ENCODE assay signal across 8 cellular contexts in genomic region chr9:133374612-133375115, GRCh38. TPM values are rescaled to one million over a fixed set of nuclear protein-coding genes. Genes with fewer than 3 reads are reported as not detected.
DNase-seq lines count a peak whose midpoint lies in the region; ATAC-seq and TF ChIP-seq lines count a peak whose summit lies in the region.

No MANE protein-coding gene starts in this region.

- in situ Hi-C loops in gastrocnemius medialis (cut with MboI; ENCODE audit: low sequenced_read_pairs in 4 of 4) (no loop called here), GM13976 (cut with MboI; ENCODE audit: low sequenced_read_pairs, unreplicated experiment) (no loop called here)

- ATAC-seq in SK-N-SH treated with all-trans-retinoic acid at 6 μM for 48 hours (no peak), T-helper 17 cell (no peak), gastrocnemius medialis (no peak), GM21576 (IDR thresholded peaks at IDR 0.05; ENCODE audit: unreplicated experiment) (no peak)

- peaks cover 9% of the 10 kb centered on the region for H3F3A ChIP-seq in SK-N-SH (replicated peaks; ENCODE audit: insufficient read depth)

- H2AFZ ChIP-seq in SK-N-SH (ENCODE audit: low read depth): no peak overlapping the region

- H3K27ac Mint-ChIP-seq in T-helper 17 cell: peak overlapping the region; percentile 98

- H3K27me3 ChIP-seq in SK-N-SH (ENCODE audit: insufficient read depth): no peaks in the 10 kb centered on the region
- no peaks in the 10 kb centered on the region for H3K27me3 ChIP-seq in gastrocnemius medialis

- CTCF ChIA-PET in SK-N-SH (lab: Yijun Ruan, JAX): interaction anchor here (0.9 to 1.4 kb wide), 4 partner anchors 8 to 29 kb away, joined by 3 to 7 read pairs (median 5); no protein-coding TSS in a partner anchor

- H3K36me3 ChIP-seq in SK-N-SH (replicated peaks in 1 of 2; ENCODE audit: control insufficient read depth in 1 of 2, insufficient read depth in 2 of 2, low read length in 1 of 2): peaks cover 29 to 30% of the 10 kb centered on the region in 2 experiments
- H3K36me3 ChIP-seq in gastrocnemius medialis: no peaks in the 10 kb centered on the region

- TF ChIP-seq EP300 in SK-N-SH (IDR thresholded peaks at IDR 0.05; ENCODE audit: borderline replicate concordance in 1 of 2, low read depth in 1 of 2, low read length in 1 of 2): no peak

- WGBS in SK-N-SH (ENCODE audit: low lambda C conversion rate): 22% methylated on average over 12 of the region's 12 CpGs

- intact Hi-C loops in gastrocnemius medialis (cut with DNase I; ENCODE audit: low total_unique reads): loop anchor here (5.0 to 10.0 kb wide), 2 partner anchors 43 to 650 kb away; partner anchors contain the start of genes BRD3OS and REXO4

- peak overlapping the region; percentile 88 to 100 for H3K4me3 ChIP-seq in SK-N-SH (ENCODE audit: low read depth in 2 of 2, low read length in 1 of 2)
- peak overlapping the region; percentile 58 to 96 (median 83) for H3K4me3 ChIP-seq in gastrocnemius medialis

- no peak for TF ChIP-seq RAD21 in SK-N-SH (IDR thresholded peaks at IDR 0.05; ENCODE audit: low read length)

- no peaks in the 10 kb centered on the region for H3K9me2 ChIP-seq in SK-N-SH

- POLR2A ChIA-PET in SK-N-SH (lab: Yijun Ruan, JAX): interaction anchor here (0.7 to 0.9 kb wide), 2 partner anchors 18 to 363 kb away, joined by 3 read pairs; partner anchors contain the start of genes SARDH, SURF1 and SURF2

- H3K27ac ChIP-seq in SK-N-SH (ENCODE audit: low read depth in 2 of 2, low read length in 1 of 2) (peak overlapping the region; percentile 67 to 90), gastrocnemius medialis (peak overlapping the region; percentile 77 to 97 (median 90))

- peaks cover 42% of the 10 kb centered on the region for H3K4me1 Mint-ChIP-seq in T-helper 17 cell

- DNase-seq in SK-N-SH: no peak
- DNase-seq in T-helper 17 cell: no peak
- peak; percentile 71 for DNase-seq in fibroblast of peridontal ligament (ENCODE audit: extremely low read depth)
- no peak for DNase-seq in gastrocnemius medialis
- no peak for DNase-seq in GM13976 (ENCODE audit: low spot score)
- DNase-seq in LoVo (ENCODE audit: low spot score): no peak

- TF ChIP-seq POLR2A in gastrocnemius medialis (IDR thresholded peaks at IDR 0.05): no peak

- H3K79me2 ChIP-seq in SK-N-SH (ENCODE audit: insufficient read depth): peaks cover 65% of the 10 kb centered on the region

- TF ChIP-seq CTCF in SK-N-SH (IDR thresholded peaks at IDR 0.05) (no peak), gastrocnemius medialis (IDR thresholded peaks at IDR 0.05 in 4 of 5, conservative IDR thresholded peaks at IDR 0.05 in 1 of 5) (no peak), GM13976 (IDR thresholded peaks at IDR 0.05; ENCODE audit: borderline replicate concordance, control extremely low read depth, extremely low read depth, insufficient read depth, missing control alignments) (no peak)

- H3K4me1 ChIP-seq in SK-N-SH (ENCODE audit: control insufficient read depth in 1 of 2, insufficient read depth in 2 of 2, low read depth in 1 of 2, low read length in 1 of 2) (peaks cover 5 to 21% of the 10 kb centered on the region in 2 experiments; a peak in 3 of 4 replicates), gastrocnemius medialis (peaks cover 42 to 56% of the 10 kb centered on the region in 2 donors)

- peak overlapping the region; percentile 93 for H3K4me2 ChIP-seq in SK-N-SH

- peak overlapping the region; percentile 99 for H3K9ac ChIP-seq in SK-N-SH

- H3K4me3 Mint-ChIP-seq in T-helper 17 cell: peak overlapping the region; percentile 93

- H3K36me3 Mint-ChIP-seq in T-helper 17 cell (ENCODE audit: low read depth): peaks cover 4% of the 10 kb centered on the region

- H4K20me1 ChIP-seq in SK-N-SH (ENCODE audit: insufficient read depth): peaks cover 55% of the 10 kb centered on the region

- H3K9me3 ChIP-seq in SK-N-SH: no peaks in the 10 kb centered on the region
- H3K9me3 ChIP-seq in T-helper 17 cell (ENCODE audit: control insufficient read depth, low read length, poor library complexity, severe bottlenecking): no peaks in the 10 kb centered on the region
- H3K9me3 ChIP-seq in gastrocnemius medialis: no peaks in the 10 kb centered on the region

- no peaks in the 10 kb centered on the region for H3K27me3 Mint-ChIP-seq in T-helper 17 cell

TF ChIP-seq in SK-N-SH, 30 proteins besides CTCF, POLR2A, EP300 and RAD21 (continues in another document):
- TF ChIP-seq, protein P1, sequence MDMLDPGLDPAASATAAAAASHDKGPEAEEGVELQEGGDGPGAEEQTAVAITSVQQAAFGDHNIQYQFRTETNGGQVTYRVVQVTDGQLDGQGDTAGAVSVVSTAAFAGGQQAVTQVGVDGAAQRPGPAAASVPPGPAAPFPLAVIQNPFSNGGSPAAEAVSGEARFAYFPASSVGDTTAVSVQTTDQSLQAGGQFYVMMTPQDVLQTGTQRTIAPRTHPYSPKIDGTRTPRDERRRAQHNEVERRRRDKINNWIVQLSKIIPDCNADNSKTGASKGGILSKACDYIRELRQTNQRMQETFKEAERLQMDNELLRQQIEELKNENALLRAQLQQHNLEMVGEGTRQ (IDR thresholded peaks at IDR 0.05; ENCODE audit: borderline replicate concordance, low read depth, low read length): no peak
- TF ChIP-seq SIN3A (IDR thresholded peaks at IDR 0.05; ENCODE audit: borderline replicate concordance, low read depth, low read length): peak; percentile 16; the same call in 1 of the 2 replicates
- TF ChIP-seq TAF1 (IDR thresholded peaks at IDR 0.05; ENCODE audit: borderline replicate concordance, low read depth, low read length): no peak
- TF ChIP-seq GABPA (IDR thresholded peaks at IDR 0.05; ENCODE audit: low read depth): no peak

TF ChIP-seq in SK-N-SH treated with all-trans-retinoic acid at 6 μM for 48 hours, 23 proteins besides CTCF, POLR2A, EP300 and RAD21:
- no peak for TF ChIP-seq ESRRG (CRISPR knock-in tag; IDR thresholded peaks at IDR 0.05)
- no peak for TF ChIP-seq ZNF565 (CRISPR knock-in tag; conservative IDR thresholded peaks at IDR 0.05; ENCODE audit: low read depth)
- TF ChIP-seq, protein P2, sequence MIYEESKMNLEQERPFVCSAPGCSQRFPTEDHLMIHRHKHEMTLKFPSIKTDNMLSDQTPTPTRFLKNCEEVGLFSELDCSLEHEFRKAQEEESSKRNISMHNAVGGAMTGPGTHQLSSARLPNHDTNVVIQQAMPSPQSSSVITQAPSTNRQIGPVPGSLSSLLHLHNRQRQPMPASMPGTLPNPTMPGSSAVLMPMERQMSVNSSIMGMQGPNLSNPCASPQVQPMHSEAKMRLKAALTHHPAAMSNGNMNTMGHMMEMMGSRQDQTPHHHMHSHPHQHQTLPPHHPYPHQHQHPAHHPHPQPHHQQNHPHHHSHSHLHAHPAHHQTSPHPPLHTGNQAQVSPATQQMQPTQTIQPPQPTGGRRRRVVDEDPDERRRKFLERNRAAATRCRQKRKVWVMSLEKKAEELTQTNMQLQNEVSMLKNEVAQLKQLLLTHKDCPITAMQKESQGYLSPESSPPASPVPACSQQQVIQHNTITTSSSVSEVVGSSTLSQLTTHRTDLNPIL (CRISPR knock-in tag; IDR thresholded peaks at IDR 0.05; ENCODE audit: low read depth): no peak
- no peak for TF ChIP-seq ZFP30 (CRISPR knock-in tag; IDR thresholded peaks at IDR 0.05)
- no peak for TF ChIP-seq PPARA (CRISPR knock-in tag; IDR thresholded peaks at IDR 0.05; ENCODE audit: borderline replicate concordance)
- no peak for TF ChIP-seq BACH2 (CRISPR knock-in tag; IDR thresholded peaks at IDR 0.05; ENCODE audit: borderline replicate concordance)
- no peak for TF ChIP-seq ARNTL (CRISPR knock-in tag; IDR thresholded peaks at IDR 0.05; ENCODE audit: borderline replicate concordance, low read depth)
- no peak for TF ChIP-seq SNAI2 (CRISPR knock-in tag; IDR thresholded peaks at IDR 0.05)
- TF ChIP-seq TOX (CRISPR knock-in tag; IDR thresholded peaks at IDR 0.05; ENCODE audit: borderline replicate concordance): no peak
- TF ChIP-seq ISL1 (CRISPR knock-in tag; IDR thresholded peaks at IDR 0.05): no peak
- TF ChIP-seq, protein P3, sequence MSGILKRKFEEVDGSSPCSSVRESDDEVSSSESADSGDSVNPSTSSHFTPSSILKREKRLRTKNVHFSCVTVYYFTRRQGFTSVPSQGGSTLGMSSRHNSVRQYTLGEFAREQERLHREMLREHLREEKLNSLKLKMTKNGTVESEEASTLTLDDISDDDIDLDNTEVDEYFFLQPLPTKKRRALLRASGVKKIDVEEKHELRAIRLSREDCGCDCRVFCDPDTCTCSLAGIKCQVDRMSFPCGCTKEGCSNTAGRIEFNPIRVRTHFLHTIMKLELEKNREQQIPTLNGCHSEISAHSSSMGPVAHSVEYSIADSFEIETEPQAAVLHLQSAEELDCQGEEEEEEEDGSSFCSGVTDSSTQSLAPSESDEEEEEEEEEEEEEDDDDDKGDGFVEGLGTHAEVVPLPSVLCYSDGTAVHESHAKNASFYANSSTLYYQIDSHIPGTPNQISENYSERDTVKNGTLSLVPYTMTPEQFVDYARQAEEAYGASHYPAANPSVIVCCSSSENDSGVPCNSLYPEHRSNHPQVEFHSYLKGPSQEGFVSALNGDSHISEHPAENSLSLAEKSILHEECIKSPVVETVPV (CRISPR knock-in tag; IDR thresholded peaks at IDR 0.05): no peak

RNA-seq across cellular contexts. Expression of gene SURF4, which starts 1.2 kb away (rescaled TPM):
- polyA plus RNA-seq in SK-N-SH (2012; rRNA removed): 156 and 165 TPM in 2 replicates
- polyA plus RNA-seq in SK-N-SH (2012; cell fraction: cytosol; rRNA removed): 129 and 166 TPM in 2 replicates
- polyA plus RNA-seq in SK-N-SH (2012; cell fraction: nucleus; rRNA removed): 98.0 and 123 TPM in 2 replicates
- total RNA-seq in T-helper 17 cell (100 to 1,000 TPM; 116 to 124 TPM), gastrocnemius medialis (10 to 100 TPM; 62.9 to 98.4 (median 73.4) TPM)

RNA-seq across cellular contexts. Expression of gene STKLD1, which starts 1.5 kb away (rescaled TPM):
- 2.3 and 2.5 TPM in 2 replicates for polyA plus RNA-seq in SK-N-SH (2012; rRNA removed)
- polyA plus RNA-seq in SK-N-SH (2012; cell fraction: cytosol; rRNA removed): 1.5 and 2.2 TPM in 2 replicates
- 7.4 and 9.9 TPM in 2 replicates for polyA plus RNA-seq in SK-N-SH (2012; cell fraction: nucleus; rRNA removed)
- total RNA-seq in T-helper 17 cell (under 1 TPM; 0.72 to 0.81 TPM), gastrocnemius medialis (1 to 10 TPM in 2 of 4 donors, under 1 TPM in 1, not detected in 1; 0.35 to 1.4 (median 1.1) TPM)

RNA-seq across cellular contexts. Expression of gene SURF2, which starts 18.3 kb away (rescaled TPM):
- polyA plus RNA-seq in SK-N-SH (2012; rRNA removed): 35.7 and 46.8 TPM in 2 replicates
- polyA plus RNA-seq in SK-N-SH (2012; cell fraction: cytosol; rRNA removed): 43.6 and 46.4 TPM in 2 replicates
- 18.4 and 29.1 TPM in 2 replicates for polyA plus RNA-seq in SK-N-SH (2012; cell fraction: nucleus; rRNA removed)
- 10 to 100 TPM; 14.1 to 16.0 TPM for total RNA-seq in T-helper 17 cell
- 10 to 100 TPM; 14.3 to 26.4 (median 24.8) TPM for total RNA-seq in gastrocnemius medialis

RNA-seq across cellular contexts. Expression of gene SURF1, which starts 18.4 kb away (rescaled TPM):
- polyA plus RNA-seq in SK-N-SH (2012; rRNA removed): 97.9 and 103 TPM in 2 replicates
- polyA plus RNA-seq in SK-N-SH (2012; cell fraction: cytosol; rRNA removed): 88.7 and 93.3 TPM in 2 replicates
- 110 and 112 TPM in 2 replicates for polyA plus RNA-seq in SK-N-SH (2012; cell fraction: nucleus; rRNA removed)
- total RNA-seq in T-helper 17 cell (10 to 100 TPM; 34.9 to 46.9 TPM), gastrocnemius medialis (10 to 100 TPM; 33.8 to 68.9 (median 56.0) TPM)

RNA-seq across cellular contexts. Expression of gene RPL7A, which starts 26.6 kb away (rescaled TPM):
- polyA plus RNA-seq in SK-N-SH (2012; rRNA removed): 3,936 and 4,121 TPM in 2 replicates
- 3,968 and 4,002 TPM in 2 replicates for polyA plus RNA-seq in SK-N-SH (2012; cell fraction: cytosol; rRNA removed)
- polyA plus RNA-seq in SK-N-SH (2012; cell fraction: nucleus; rRNA removed): 1,782 and 2,085 TPM in 2 replicates
- total RNA-seq in T-helper 17 cell (1,000 to 10,000 TPM; 2,417 to 2,552 TPM), gastrocnemius medialis (1,000 to 10,000 TPM; 1,001 to 1,630 (median 1,510) TPM)
